1 cellular context compared by ENCODE assay signal in genomic region chr12:51270067-51270846, GRCh38.
TF ChIP-seq lines count a peak whose summit lies in the region.

SMAGP (minus strand) TSS chr12:51270415; CDS start chr12:51269278, 1,137 bp downstream.

TF ChIP-seq in H1, 55 proteins besides CTCF, POLR2A, EP300 and RAD21 (continued from another document):
- no peak for TF ChIP-seq CHD7 (IDR thresholded peaks at IDR 0.05; ENCODE audit: insufficient replicate concordance, low read length)
- TF ChIP-seq CTBP2 (IDR thresholded peaks at IDR 0.05; ENCODE audit: borderline replicate concordance, insufficient read depth, insufficient read length, low read length): no peak
- TF ChIP-seq HDAC2 (IDR thresholded peaks at IDR 0.05; ENCODE audit: borderline replicate concordance in 1 of 2, low read depth in 2 of 2, low read length in 2 of 2): no peak; a peak in 1 of 4 replicates
- TF ChIP-seq BRCA1 (IDR thresholded peaks at IDR 0.05; ENCODE audit: low read depth, low read length): no peak
- TF ChIP-seq GABPA (IDR thresholded peaks at IDR 0.05; ENCODE audit: borderline replicate concordance, insufficient read depth, low read length): peak; percentile 45; the same call in 1 of the 2 replicates
- TF ChIP-seq RXRA (IDR thresholded peaks at IDR 0.05; ENCODE audit: insufficient read depth, low read depth, low read length): no peak
- TF ChIP-seq KDM1A (IDR thresholded peaks at IDR 0.05; ENCODE audit: borderline replicate concordance, low read length): no peak
- peak; percentile 66 for TF ChIP-seq TAF7 (optimal IDR thresholded peaks at IDR 0.05; ENCODE audit: borderline replicate concordance, low read depth, low read length)
- 0 out of 2 replicates have a peak, but pooled peaks have one; percentile 20 for TF ChIP-seq TBP (IDR thresholded peaks at IDR 0.05; ENCODE audit: low read depth, low read length)
- TF ChIP-seq PHF8 (conservative IDR thresholded peaks at IDR 0.05; ENCODE audit: low read depth, low read length): 0 out of 2 replicates have a peak, but pooled peaks have one; percentile 25
- TF ChIP-seq HDAC6 (IDR thresholded peaks at IDR 0.05; ENCODE audit: low read depth, low read length): no peak
- no peak for TF ChIP-seq SAP30 (IDR thresholded peaks at IDR 0.05; ENCODE audit: insufficient read depth, insufficient replicate concordance, low read length)
- no peak for TF ChIP-seq ATF2 (IDR thresholded peaks at IDR 0.05; ENCODE audit: low read length)
- TF ChIP-seq E2F6 (IDR thresholded peaks at IDR 0.05): peak; percentile 69; the same call in 1 of the 2 replicates
- TF ChIP-seq SIN3A (conservative IDR thresholded peaks at IDR 0.05 in 1 of 2, IDR thresholded peaks at IDR 0.05 in 1 of 2; ENCODE audit: low read depth in 1 of 2, low read length in 2 of 2): peak in 1 of 2 experiments; percentile 60; a peak in 2 of 4 replicates
- TF ChIP-seq CREB1 (IDR thresholded peaks at IDR 0.05): peak; percentile 79
- no peak for TF ChIP-seq FOSL1 (IDR thresholded peaks at IDR 0.05; ENCODE audit: insufficient read depth, low read depth, low read length)
- TF ChIP-seq MAFK (IDR thresholded peaks at IDR 0.05; ENCODE audit: low read depth, low read length): no peak
- TF ChIP-seq SIRT6 (IDR thresholded peaks at IDR 0.05; ENCODE audit: low read length): no peak
- TF ChIP-seq YY1 (IDR thresholded peaks at IDR 0.05; ENCODE audit: low read depth, low read length): no peak
- no peak for TF ChIP-seq BCL11A (IDR thresholded peaks at IDR 0.05; ENCODE audit: low read depth in 2 of 2, low read length in 2 of 2)
- TF ChIP-seq TCF12 (IDR thresholded peaks at IDR 0.05; ENCODE audit: low read depth, low read length): no peak
- TF ChIP-seq EZH2 (IDR thresholded peaks at IDR 0.05; ENCODE audit: low read depth, low read length, severe bottlenecking): peak; percentile 27
- TF ChIP-seq RBBP5 (IDR thresholded peaks at IDR 0.05; ENCODE audit: borderline replicate concordance, low read depth, low read length): peak; percentile 85; the same call in 1 of the 2 replicates
- no peak for TF ChIP-seq ATF3 (IDR thresholded peaks at IDR 0.05; ENCODE audit: insufficient read depth, low read depth, low read length)
- TF ChIP-seq KDM5A (IDR thresholded peaks at IDR 0.05; ENCODE audit: low read length): no peak
- TF ChIP-seq SP2 (IDR thresholded peaks at IDR 0.05; ENCODE audit: low read length): no peak
- TF ChIP-seq CBX5 (IDR thresholded peaks at IDR 0.05; ENCODE audit: low read depth, low read length): no peak
- no peak for TF ChIP-seq RNF2 (IDR thresholded peaks at IDR 0.05; ENCODE audit: borderline replicate concordance, low read depth, low read length, missing control alignments, poor library complexity, severe bottlenecking)
- no peak for TF ChIP-seq CEBPB (IDR thresholded peaks at IDR 0.05; ENCODE audit: low read depth, low read length)
- TF ChIP-seq POLR2AphosphoS5 (IDR thresholded peaks at IDR 0.05; ENCODE audit: low read depth, low read length): no peak
- no peak for TF ChIP-seq SIX5 (IDR thresholded peaks at IDR 0.05; ENCODE audit: low read depth, low read length)
- TF ChIP-seq SP1 (IDR thresholded peaks at IDR 0.05; ENCODE audit: low read depth, low read length): 0 out of 2 replicates have a peak, but pooled peaks have one; percentile 29
- TF ChIP-seq JUND (IDR thresholded peaks at IDR 0.05; ENCODE audit: low read length): no peak
- TF ChIP-seq CHD2 (IDR thresholded peaks at IDR 0.05; ENCODE audit: low read length): no peak
- TF ChIP-seq NANOG (IDR thresholded peaks at IDR 0.05; ENCODE audit: insufficient read depth, low read depth, low read length, poor library complexity, severe bottlenecking): no peak
- TF ChIP-seq MAX (IDR thresholded peaks at IDR 0.05): peak; percentile 94
- TF ChIP-seq NRF1 (IDR thresholded peaks at IDR 0.05; ENCODE audit: low read depth, low read length): no peak
- no peak; the same call in 1 of the 2 replicates for TF ChIP-seq BACH1 (IDR thresholded peaks at IDR 0.05; ENCODE audit: low read length)
- no peak for TF ChIP-seq RFX5 (IDR thresholded peaks at IDR 0.05; ENCODE audit: borderline replicate concordance, low read depth, low read length)
- TF ChIP-seq GTF2F1 (IDR thresholded peaks at IDR 0.05; ENCODE audit: borderline replicate concordance, low read depth, low read length): no peak
- TF ChIP-seq KDM4A (IDR thresholded peaks at IDR 0.05; ENCODE audit: low read depth, low read length, severe bottlenecking): peak; percentile 74
- peak; percentile 37; the same call in 1 of the 2 replicates for TF ChIP-seq EGR1 (IDR thresholded peaks at IDR 0.05; ENCODE audit: borderline replicate concordance, low read depth, low read length)
- no peak for TF ChIP-seq JUN (IDR thresholded peaks at IDR 0.05; ENCODE audit: low read depth, low read length)
- no peak for TF ChIP-seq SRF (IDR thresholded peaks at IDR 0.05; ENCODE audit: low read depth, low read length)
- no peak for TF ChIP-seq CBX8 (IDR thresholded peaks at IDR 0.05; ENCODE audit: borderline replicate concordance, low read depth, low read length)
- no peak for TF ChIP-seq USF2 (IDR thresholded peaks at IDR 0.05; ENCODE audit: low read length)
- no peak for TF ChIP-seq SP4 (IDR thresholded peaks at IDR 0.05; ENCODE audit: low read length)
- TF ChIP-seq TEAD4 (IDR thresholded peaks at IDR 0.05; ENCODE audit: low read depth, low read length): no peak
- no peak for TF ChIP-seq ZNF274 (IDR thresholded peaks at IDR 0.05; ENCODE audit: borderline replicate concordance, extremely low read depth, low read length)
- no peak for TF ChIP-seq CHD1 (IDR thresholded peaks at IDR 0.05; ENCODE audit: low read depth, low read length)
- TF ChIP-seq TAF1 (IDR thresholded peaks at IDR 0.05; ENCODE audit: low read depth, low read length): peak; percentile 51; the same call in 1 of the 2 replicates
- no peak for TF ChIP-seq ASH2L (IDR thresholded peaks at IDR 0.05; ENCODE audit: low read length)
- TF ChIP-seq SUZ12 (IDR thresholded peaks at IDR 0.05; ENCODE audit: low read length): peak; percentile 38; the same call in 1 of the 2 replicates
